8 cellular contexts compared by ENCODE assay signal in the genomic region with DNA sequence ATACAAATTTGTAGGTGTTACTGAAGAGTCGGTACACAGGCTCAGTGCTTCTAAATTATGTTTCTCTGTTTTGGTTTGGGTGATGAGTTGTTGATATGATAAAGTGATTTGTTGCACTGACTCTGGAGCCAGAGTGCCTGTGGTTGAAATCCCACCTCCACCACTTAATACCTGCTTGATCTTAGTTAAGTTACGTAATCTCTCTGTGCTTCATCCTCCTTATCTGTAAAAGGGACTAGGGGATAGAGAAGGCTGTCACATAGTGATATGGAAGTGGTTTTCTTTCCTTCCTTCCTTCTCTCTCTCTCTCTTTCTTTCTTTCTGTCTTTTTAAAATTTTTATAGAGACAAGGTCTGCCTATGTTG. TPM values are rescaled to one million over a fixed set of nuclear protein-coding genes. Genes with fewer than 3 reads are reported as not detected.
DNase-seq lines count a peak whose midpoint lies in the region; ATAC-seq, FAIRE-seq and TF ChIP-seq lines count a peak whose summit lies in the region.

No MANE protein-coding gene starts in this region.

- peak overlapping the region; percentile 54 for H4K5ac ChIP-seq in IMR-90 (ENCODE audit: low read depth, low read length)

- H4K91ac ChIP-seq in IMR-90 (ENCODE audit: insufficient read depth, low read depth, low read length), result peak overlapping the region; percentile 26; the same call in 1 of the 2 replicates

- ATAC-seq in IMR-90 (ENCODE audit: low read depth) (no peak), natural killer cell (no peak), GM18519 (IDR thresholded peaks at IDR 0.05; ENCODE audit: low FRiP score, unreplicated experiment) (no peak)

- DNase-seq in AG04449 (ENCODE audit: low read depth, low spot score), result no peak
- no peak for DNase-seq in IMR-90
- no peak for DNase-seq in cardiac fibroblast (ENCODE audit: low read depth in 2 of 2)
- DNase-seq in natural killer cell, result no peak
- no peak for DNase-seq in dedifferentiated amniotic fluid mesenchymal stem cell (ENCODE audit: extremely low spot score)
- no peak for DNase-seq in DMS53 treated with DMSO at 0.1 percent for 48 hours (lab: John Stamatoyannopoulos, UW; ENCODE audit: unreplicated experiment)
- no peak for DNase-seq in GM12892 (ENCODE audit: insufficient read length)

- no peaks in the 10 kb centered on the region for H3K36me3 Mint-ChIP-seq in natural killer cell

- H3K4me1 Mint-ChIP-seq in natural killer cell, result peaks cover 19 to 32% of the 10 kb centered on the region in 2 donors

- peak overlapping the region; percentile 72 to 88 for H3K27ac Mint-ChIP-seq in natural killer cell

- peaks cover 19% of the 10 kb centered on the region for H3K36me3 ChIP-seq in IMR-90 (ENCODE audit: control insufficient read depth, insufficient read depth, low read length)

- POLR2A ChIA-PET in AG04449 (lab: Yijun Ruan, JAX) (no interaction called here), IMR-90 (lab: Charles Lee; ENCODE audit: unreplicated experiment) (no interaction called here)

- FAIRE-seq in GM12892 (lab: Jason Lieb, UNC), result no peak

- no peak overlapping the region for H3K56ac ChIP-seq in IMR-90 (ENCODE audit: extremely low read depth, insufficient read depth, low read length)

- H3K9me3 ChIP-seq in IMR-90 (ENCODE audit: control insufficient read depth, insufficient read depth, low read length), result no peaks in the 10 kb centered on the region

- WGBS in IMR-90 (ENCODE audit: extremely low coverage in 2 of 2, insufficient read length in 1 of 2), 2 experiments, result no CpG with 5 or more reads among the region's 2 CpGs

- no peak overlapping the region for H3K4me2 ChIP-seq in IMR-90 (ENCODE audit: low read depth, low read length)

- 0 out of 2 replicates have a peak overlapping the region, but pooled peaks have one; percentile 16 for H3K14ac ChIP-seq in IMR-90 (replicated peaks; ENCODE audit: low read depth, low read length)

- H3K27me3 Mint-ChIP-seq in natural killer cell (ENCODE audit: low read depth in 2 of 2), result no peaks in the 10 kb centered on the region

- H2BK15ac ChIP-seq in IMR-90 (ENCODE audit: low read depth, low read length), result peak overlapping the region; percentile 26; the same call in 1 of the 3 replicates

- peak overlapping the region; percentile 15; the same call in 1 of the 2 replicates for H3K27ac ChIP-seq in IMR-90 (ENCODE audit: insufficient read depth, low read length)

- peaks cover 19% of the 10 kb centered on the region for H3K9me1 ChIP-seq in IMR-90 (ENCODE audit: insufficient read depth, low read length)

- TF ChIP-seq CTCF in AG04449 (IDR thresholded peaks at IDR 0.05; ENCODE audit: insufficient read depth, low read length, missing control alignments) (no peak), IMR-90 (conservative IDR thresholded peaks at IDR 0.05; ENCODE audit: low read depth, low read length) (no peak), cardiac fibroblast (IDR thresholded peaks at IDR 0.05; ENCODE audit: low read depth, low read length) (no peak), natural killer cell (IDR thresholded peaks at IDR 0.05) (no peak)

- H3K4me3 Mint-ChIP-seq in natural killer cell, result peak overlapping the region; percentile 90

- no peak for TF ChIP-seq POLR2A in IMR-90 (IDR thresholded peaks at IDR 0.05; ENCODE audit: low read depth, low read length)
- no peak for TF ChIP-seq POLR2A in GM12892 (IDR thresholded peaks at IDR 0.05; ENCODE audit: low read depth, low read length)

- H3K79me1 ChIP-seq in IMR-90 (ENCODE audit: low read depth in 1 of 2, low read length in 2 of 2), result peaks cover 14 to 35% of the 10 kb centered on the region in 2 experiments; a peak in 3 of 4 replicates

- no peaks in the 10 kb centered on the region for H3K27me3 ChIP-seq in IMR-90 (ENCODE audit: control insufficient read depth, insufficient read depth, low read length)

- no peaks in the 10 kb centered on the region for H3K9me3 Mint-ChIP-seq in natural killer cell

- peak overlapping the region; percentile 63 to 82 for H4K8ac ChIP-seq in IMR-90 (ENCODE audit: low read depth in 2 of 2, low read length in 2 of 2)

- dilution Hi-C loops in IMR-90 (cut with HindIII; ENCODE audit: low sequenced_read_pairs, unreplicated experiment), result no loop called here

- H4K20me1 ChIP-seq in IMR-90 (ENCODE audit: insufficient read depth, low read length), result peaks cover 33% of the 10 kb centered on the region

- H3K4me3 ChIP-seq in AG04449 (ENCODE audit: low read depth, low read length) (peak overlapping the region; percentile 81), IMR-90 (ENCODE audit: insufficient read depth, low read depth, low read length) (no peak overlapping the region), cardiac fibroblast (replicated peaks in 1 of 2; ENCODE audit: low read depth in 2 of 2, low read length in 2 of 2) (peak overlapping the region; percentile 39 to 81)

- peaks cover 22% of the 10 kb centered on the region for H3K4me1 ChIP-seq in IMR-90 (ENCODE audit: control insufficient read depth, insufficient read depth, low read length)

- no peak overlapping the region for H3K18ac ChIP-seq in IMR-90 (ENCODE audit: low read depth, low read length)

- H3K9ac ChIP-seq in IMR-90 (ENCODE audit: low read depth, low read length), result no peak overlapping the region

- H2AFZ ChIP-seq in IMR-90 (replicated peaks; ENCODE audit: low read length, poor library complexity), result no peak overlapping the region

- no peak overlapping the region; the same call in 1 of the 2 replicates for H2BK120ac ChIP-seq in IMR-90 (ENCODE audit: low read depth, low read length)

- H2BK5ac ChIP-seq in IMR-90 (ENCODE audit: low read depth, low read length, poor library complexity, severe bottlenecking), result no peak overlapping the region

- H3K4ac ChIP-seq in IMR-90 (ENCODE audit: low read depth, low read length), result peak overlapping the region; percentile 24; the same call in 1 of the 2 replicates

- no TSS peak for BruUV-seq in IMR-90 (replicated peaks; lab: Mats Ljungman, UMichigan)

- H3K23ac ChIP-seq in IMR-90 (ENCODE audit: low read depth, low read length), result 0 out of 2 replicates have a peak overlapping the region, but pooled peaks have one; percentile 11

- H2BK20ac ChIP-seq in IMR-90 (ENCODE audit: low read depth, low read length), result peak overlapping the region; percentile 29; the same call in 1 of the 2 replicates

- in situ Hi-C loops in IMR-90 (cut with MboI; ENCODE audit: low sequenced_read_pairs), result no loop called here

- H2AK5ac ChIP-seq in IMR-90 (ENCODE audit: low read depth, low read length), result peak overlapping the region; percentile 5; the same call in 1 of the 2 replicates

- no peak for TF ChIP-seq RAD21 in IMR-90 (IDR thresholded peaks at IDR 0.05; ENCODE audit: low read length)

- H2AK9ac ChIP-seq in IMR-90 (replicated peaks; ENCODE audit: low read depth, low read length, poor library complexity), result peak overlapping the region; percentile 6

- CTCF ChIA-PET in AG04449 (lab: Yijun Ruan, JAX), result interaction anchor here (1.0 to 1.8 kb wide), 2 partner anchors 8 to 11 kb away, joined by 4 to 17 read pairs; no protein-coding TSS in a partner anchor
- CTCF ChIA-PET in IMR-90 (lab: Yijun Ruan, JAX), result no interaction called here

- intact Hi-C loops in IMR-90 (cut with micrococcal nuclease), result no loop called here
- intact Hi-C loops in natural killer cell (cut with micrococcal nuclease), result loop anchor here (2.0 kb wide), 1 partner anchor 438 kb away; a partner anchor contains a TSS

TF ChIP-seq in IMR-90, 13 proteins besides CTCF, POLR2A, EP300 and RAD21:
- TF ChIP-seq CEBPB (IDR thresholded peaks at IDR 0.05; ENCODE audit: low read depth, low read length), result peak; percentile 67
- TF ChIP-seq MAZ (IDR thresholded peaks at IDR 0.05; ENCODE audit: borderline replicate concordance, low read depth, low read length), result no peak
TF ChIP-seq in IMR-90: peak in this region for 1.

RNA-seq across cellular contexts. Expression of a gene that starts 0.7 kb away (rescaled TPM):
- total RNA-seq in IMR-90 (2012; rRNA removed), result 21.9 and 23.1 TPM in 2 replicates
- polyA plus RNA-seq in IMR-90 (2012; rRNA removed), result 10.5 and 11.3 TPM in 2 replicates
- 8.6 and 13.8 TPM in 2 replicates for polyA plus RNA-seq in IMR-90 (2012; cell fraction: cytosol; rRNA removed)
- polyA plus RNA-seq in IMR-90 (2012; cell fraction: nucleus; rRNA removed; ENCODE audit: low replicate concordance), result 2.5 and 6.5 TPM in 2 replicates
- 10 to 100 TPM; 10.2 to 20.1 (median 18.5) TPM for total RNA-seq in natural killer cell
- polyA plus RNA-seq in GM12892 (2012; ENCODE audit: missing spikeins), result 6.3 TPM

RNA-seq across cellular contexts. Expression of a gene that starts 8.5 kb away (rescaled TPM):
- total RNA-seq in IMR-90 (2012; rRNA removed) (13.1 and 20.6 TPM in 2 replicates), natural killer cell (10 to 100 TPM; 29.9 to 38.9 (median 35.4) TPM)
- 12.1 and 12.5 TPM in 2 replicates for polyA plus RNA-seq in IMR-90 (2012; rRNA removed)
- polyA plus RNA-seq in IMR-90 (2012; cell fraction: cytosol; rRNA removed), result 7.1 and 7.3 TPM in 2 replicates
- polyA plus RNA-seq in IMR-90 (2012; cell fraction: nucleus; rRNA removed; ENCODE audit: low replicate concordance), result 10.5 and 18.9 TPM in 2 replicates
- polyA plus RNA-seq in GM12892 (2012; ENCODE audit: missing spikeins), result 16.4 TPM

RNA-seq across cellular contexts. Expression of a gene that starts 55.7 kb away (rescaled TPM):
- total RNA-seq in IMR-90 (2012; rRNA removed) (45.3 and 47.9 TPM in 2 replicates), natural killer cell (100 to 1,000 TPM; 103 to 109 (median 104) TPM)
- polyA plus RNA-seq in IMR-90 (2012; rRNA removed), result 92.4 and 100 TPM in 2 replicates
- polyA plus RNA-seq in IMR-90 (2012; cell fraction: cytosol; rRNA removed), result 40.2 and 67.9 TPM in 2 replicates
- polyA plus RNA-seq in IMR-90 (2012; cell fraction: nucleus; rRNA removed; ENCODE audit: low replicate concordance), result 464 and 468 TPM in 2 replicates
- 24.3 TPM for polyA plus RNA-seq in GM12892 (2012; ENCODE audit: missing spikeins)
